ENCODE assay signal across 13 cellular contexts in the genomic region with DNA sequence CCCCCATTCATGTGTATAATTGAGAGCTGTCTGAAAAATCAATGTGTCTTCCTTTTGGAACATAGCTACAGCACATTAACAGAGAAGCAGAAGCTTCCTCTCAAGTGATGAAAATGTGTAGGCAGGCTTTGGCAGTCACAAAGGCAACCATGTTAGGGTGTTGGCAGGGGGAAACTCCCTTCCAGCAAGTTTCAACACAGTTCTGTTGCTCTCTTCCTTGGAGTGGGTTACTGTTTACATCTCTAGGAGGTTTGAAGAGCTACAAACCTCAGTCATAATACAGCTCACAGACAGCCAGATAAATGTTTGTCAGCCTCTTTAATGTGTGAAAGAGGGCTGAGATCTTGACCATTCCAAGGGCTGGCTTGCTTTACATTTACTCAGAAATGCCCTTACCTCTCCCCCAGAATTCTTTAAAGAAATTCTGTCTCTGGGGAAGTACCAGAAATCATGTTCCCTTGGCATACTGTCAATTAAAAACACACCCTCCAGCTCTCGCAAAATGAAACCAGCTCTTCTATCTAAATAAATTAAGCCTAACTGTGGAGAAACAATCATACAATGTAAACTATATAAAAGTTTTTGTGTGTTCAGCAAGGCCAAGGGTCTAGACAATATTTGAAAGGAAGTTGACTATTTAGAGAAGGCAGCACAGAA. TPM values are rescaled to one million over a fixed set of nuclear protein-coding genes. Genes with fewer than 3 reads are reported as not detected.
DNase-seq lines count a peak whose midpoint lies in the region; ATAC-seq and TF ChIP-seq lines count a peak whose summit lies in the region.
"Had no signal": no experiment of that assay in that cellular context is flagged by ENCODE, and none has a peak within 500 bp of the region (broad histone marks: within the 10 kb centered on the region; RNA-seq: fewer than 3 reads in every experiment).

No MANE protein-coding gene starts in this region.

- no peaks in the 10 kb centered on the region for H3K36me3 Mint-ChIP-seq in osteocyte (ENCODE audit: unreplicated experiment)

- no peak for TF ChIP-seq CTCF in osteocyte (IDR thresholded peaks at IDR 0.05)

- peaks cover 4% of the 10 kb centered on the region for H3K9me3 Mint-ChIP-seq in osteocyte (ENCODE audit: unreplicated experiment)
- H3K9me3 Mint-ChIP-seq: activated CD4-positive, alpha-beta T cell treated with anti-CD3 and anti-CD28 coated beads, Interleukin-2, amount 10 ng/mL, durations not matched to agents 7 days and 5 days had no signal

- no peaks in the 10 kb centered on the region for H3K27me3 Mint-ChIP-seq in osteocyte (ENCODE audit: unreplicated experiment)

- H3K4me3 Mint-ChIP-seq in osteocyte (ENCODE audit: unreplicated experiment) = no peak overlapping the region
- H3K4me3 Mint-ChIP-seq: activated CD4-positive, alpha-beta T cell treated with anti-CD3 and anti-CD28 coated beads, Interleukin-2, amount 10 ng/mL, durations not matched to agents 7 days and 5 days had no signal

- DNase-seq in DMS79 (lab: John Stamatoyannopoulos, UW) = peak; percentile 1
- DNase-seq in H4 (ENCODE audit: low spot score) = peak; percentile 9
- peak; percentile 14 for DNase-seq in epithelial cell of prostate (ENCODE audit: low read depth, low spot score)
- DNase-seq in osteocyte (ENCODE audit: extremely low spot score, unreplicated experiment) = no peak
- DNase-seq in mucosa of gallbladder (ENCODE audit: low spot score) = no peak
- DNase-seq in globus pallidus (ENCODE audit: low spot score) = no peak
- DNase-seq in activated CD8-positive, alpha-beta memory T cell treated with anti-CD3 and anti-CD28 coated beads for 24 hours = no peak
- DNase-seq: activated CD4-positive, alpha-beta T cell treated with anti-CD3 and anti-CD28 coated beads, Interleukin-2, amount 10 ng/mL, durations not matched to agents 7 days and 5 days; gastrocnemius medialis; NCI-H1930; SHP77; substantia nigra had no signal

- no peak for ATAC-seq in HG02588 (IDR thresholded peaks at IDR 0.05; ENCODE audit: unreplicated experiment)
- ATAC-seq: gastrocnemius medialis had no signal

- peaks cover 6% of the 10 kb centered on the region for H3K4me1 Mint-ChIP-seq in osteocyte (ENCODE audit: unreplicated experiment)

- H3K27ac ChIP-seq in epithelial cell of prostate = peak overlapping the region; percentile 5
- H3K27ac ChIP-seq: gastrocnemius medialis had no signal

- H3K27ac Mint-ChIP-seq in osteocyte (ENCODE audit: unreplicated experiment) = peak overlapping the region; percentile 23
- H3K27ac Mint-ChIP-seq: activated CD4-positive, alpha-beta T cell treated with anti-CD3 and anti-CD28 coated beads, Interleukin-2, amount 10 ng/mL, durations not matched to agents 7 days and 5 days had no signal

RNA-seq across cellular contexts. Expression of gene ZBTB33, which starts 18.9 kb away (rescaled TPM):
- total RNA-seq in H4 (2014; rRNA removed; shearing (Covaris generic)) = 15.0 and 23.8 TPM in 2 replicates
- total RNA-seq in osteocyte = 14.3 and 14.8 TPM in 2 replicates
- total RNA-seq in mucosa of gallbladder = 19.9 TPM

RNA-seq across cellular contexts. Expression of gene TMEM255A, which starts 41.8 kb away (rescaled TPM):
- total RNA-seq in H4 (2014; rRNA removed; shearing (Covaris generic)) = 4.0 and 4.2 TPM in 2 replicates
- total RNA-seq in osteocyte (0.16 TPM in 2 replicates), mucosa of gallbladder (0.98 TPM)
- total RNA-seq: activated CD4-positive, alpha-beta T cell treated with anti-CD3 and anti-CD28 coated beads, Interleukin-2, amount 10 ng/mL, durations not matched to agents 7 days and 5 days had no signal

Comparison
In these comparisons a context has a peak if more than half of its experiments do, and no peak if none do; other contexts are left out.
1. DNase-seq: peak in DMS79 (single experiment), H4 (single experiment) and epithelial cell of prostate (single experiment); none in osteocyte (single experiment), mucosa of gallbladder (single experiment), globus pallidus (single experiment) and activated CD8-positive, alpha-beta memory T cell treated with anti-CD3 and anti-CD28 coated beads for 24 hours (single experiment).